Comparison of ENCODE assay signal across 10 cellular contexts in genomic region chr4:38119663-38120374, GRCh38.
DNase-seq lines count a peak whose midpoint lies in the region; ATAC-seq, FAIRE-seq and TF ChIP-seq lines count a peak whose summit lies in the region.
"Had no signal": no experiment of that assay in that cellular context is flagged by ENCODE, and none has a peak within 500 bp of the region (broad histone marks: within the 10 kb centered on the region; RNA-seq: fewer than 3 reads in every experiment).

No MANE protein-coding gene starts in this region.

- TF ChIP-seq CTCF in epithelial cell of esophagus (IDR thresholded peaks at IDR 0.05; ENCODE audit: insufficient read depth, low read depth, low read length, missing control alignments), result no peak
- no peak for TF ChIP-seq CTCF in ovary (IDR thresholded peaks at IDR 0.05)
- TF ChIP-seq CTCF in D721Med (IDR thresholded peaks at IDR 0.05; ENCODE audit: insufficient read depth, missing control alignments), result no peak

- no peaks in the 10 kb centered on the region for H3K36me3 ChIP-seq in ovary

- no peak for FAIRE-seq in D721Med (lab: Jason Lieb, UNC)

- peaks cover 11% of the 10 kb centered on the region for H3K4me1 ChIP-seq in ovary (ENCODE audit: insufficient read depth)

- DNase-seq in GM03348 (ENCODE audit: low spot score) (peak; percentile 35), NCI-H2227 (lab: John Stamatoyannopoulos, UW; ENCODE audit: unreplicated experiment) (peak; percentile 55), epithelial cell of esophagus (ENCODE audit: low read depth) (peak; percentile 27), ovary (peak; percentile 71 to 79 (median 76)), head of caudate nucleus (no peak), D721Med (ENCODE audit: insufficient read length, low spot score) (no peak)
- DNase-seq: activated naive CD8-positive, alpha-beta T cell treated with anti-CD3 and anti-CD28 coated beads for 36 hours; H9 had no signal

- H3K4me3 ChIP-seq in epithelial cell of esophagus (ENCODE audit: low read length) (no peak overlapping the region), ovary (no peak overlapping the region)

- H3K9me3 ChIP-seq in ovary, result no peaks in the 10 kb centered on the region

- H3K27me3 ChIP-seq in ovary, result no peaks in the 10 kb centered on the region

- no peak for TF ChIP-seq EP300 in ovary (IDR thresholded peaks at IDR 0.05)

- ATAC-seq in HG03025 (IDR thresholded peaks at IDR 0.05; ENCODE audit: low FRiP score, unreplicated experiment) (no peak), GM18870 (IDR thresholded peaks at IDR 0.05; ENCODE audit: unreplicated experiment) (no peak)

- intact Hi-C loops in ovary (cut with DNase I), result no loop called here
- intact Hi-C loops in head of caudate nucleus (cut with DNase I), result no loop called here

- peak overlapping the region in 1 of 2 donors; percentile 77 for H3K27ac ChIP-seq in ovary

- no peak for TF ChIP-seq POLR2A in ovary (IDR thresholded peaks at IDR 0.05)

- WGBS in ovary, 3 donors, result 19 to 27% (median 25%) methylated on average over 7 of the region's 7 CpGs

Comparison
In these comparisons a context has a peak if more than half of its experiments do, and no peak if none do; other contexts are left out.
1. DNase-seq: peak in GM03348 (single experiment), NCI-H2227 (single experiment), epithelial cell of esophagus (single experiment) and ovary (5 of 5); none in head of caudate nucleus (0 of 42) and D721Med (single experiment).